ENCODE assay signal across 10 cellular contexts in the genomic region with DNA sequence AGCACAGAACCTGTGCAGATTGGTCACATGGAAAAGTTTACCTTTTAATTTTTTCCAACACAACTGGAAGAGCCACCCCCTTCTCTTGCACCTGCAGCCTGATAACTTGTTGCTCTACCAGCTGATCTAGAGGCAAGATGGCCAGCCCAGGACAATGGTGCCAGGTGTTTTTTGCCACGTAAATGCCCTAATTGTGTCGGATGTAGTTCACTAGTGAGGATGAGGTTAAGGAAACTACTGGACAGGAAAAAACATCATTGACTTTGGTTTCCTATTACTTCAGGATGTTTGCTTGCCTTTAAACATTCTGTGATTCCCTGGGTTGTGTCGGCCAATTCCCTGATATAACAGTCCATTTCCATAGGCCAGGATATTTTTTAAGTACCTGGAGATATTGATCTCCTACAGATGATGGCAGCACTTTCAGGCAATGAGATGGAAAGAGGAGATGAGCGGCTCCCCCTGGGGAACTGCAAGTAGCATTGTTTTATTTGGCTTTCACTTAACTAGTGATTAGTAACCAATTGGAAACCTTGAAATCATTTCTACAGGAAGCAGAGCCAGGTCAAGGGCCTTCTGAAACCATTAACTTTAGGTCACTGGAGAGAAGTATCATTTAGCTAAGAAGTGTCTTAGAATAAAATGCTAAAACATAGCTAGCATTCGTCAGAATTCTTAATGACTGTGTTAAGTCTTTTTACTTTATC.
A peak's percentile ranks its signal among the peaks of the same experiment; 100 is the strongest.
DNase-seq lines count a peak whose midpoint lies in the region; ATAC-seq lines count a peak whose summit lies in the region.
"Had no signal": no experiment of that assay in that cellular context is flagged by ENCODE, and none has a peak within 500 bp of the region (broad histone marks: within the 10 kb centered on the region; RNA-seq: fewer than 3 reads in every experiment).

No MANE protein-coding gene starts in this region.

- H2BK120ac ChIP-seq in mesendoderm (ENCODE audit: low read depth, low read length) = no peak overlapping the region

- peaks cover 8% of the 10 kb centered on the region for H3K4me1 ChIP-seq in mesendoderm (ENCODE audit: control insufficient read depth, low read depth, low read length)

- H3K23ac ChIP-seq in mesendoderm (ENCODE audit: low read length) = no peak overlapping the region

- no peak overlapping the region for H3K4me3 ChIP-seq in mesendoderm (ENCODE audit: low read length)

- H2BK5ac ChIP-seq in mesendoderm (ENCODE audit: low read length) = no peak overlapping the region

- DNase-seq in RKO (ENCODE audit: low spot score) (peak; percentile 9), mesendoderm (peak; percentile 59), HuH-7 (ENCODE audit: low spot score) (no peak), NAMALWA (ENCODE audit: low spot score) (no peak), left lobe of liver (ENCODE audit: low spot score) (no peak)
- no peak for DNase-seq in activated naive CD4-positive, alpha-beta T cell treated with Interleukin-2 at 50 U/mL for 16 hours
- DNase-seq: activated CD8-positive, alpha-beta T cell treated with anti-CD3 and anti-CD28 coated beads for 36 hours; NCI-H1930 had no signal

- no peak overlapping the region for H3K9ac ChIP-seq in mesendoderm (ENCODE audit: low read length)

- peaks cover 4% of the 10 kb centered on the region for H3K79me1 ChIP-seq in mesendoderm (ENCODE audit: low read length)

- no peaks in the 10 kb centered on the region for H3K27me3 ChIP-seq in mesendoderm (ENCODE audit: insufficient read depth, low read length, poor library complexity)

- H4K5ac ChIP-seq in mesendoderm (ENCODE audit: low read length) = no peak overlapping the region

- no peak overlapping the region for H3K56ac ChIP-seq in mesendoderm (ENCODE audit: low read length)

- H3K36me3 ChIP-seq in mesendoderm (ENCODE audit: control insufficient read depth, insufficient read depth, low read length) = no peaks in the 10 kb centered on the region

- no peak overlapping the region for H2AK5ac ChIP-seq in mesendoderm (ENCODE audit: low read length)

- H3K4me2 ChIP-seq in mesendoderm (ENCODE audit: low read length) = no peak overlapping the region

- H2BK15ac ChIP-seq in mesendoderm (replicated peaks; ENCODE audit: low read depth) = no peak overlapping the region

- H3K18ac ChIP-seq in mesendoderm (ENCODE audit: low read length) = no peak overlapping the region

- WGBS in mesendoderm (ENCODE audit: extremely low coverage, insufficient coverage, low lambda C conversion rate) = no CpG with 5 or more reads among the region's 5 CpGs

- no peak overlapping the region for H3K4ac ChIP-seq in mesendoderm (ENCODE audit: low read depth, low read length)

- H4K8ac ChIP-seq in mesendoderm (ENCODE audit: low read depth, low read length) = no peak overlapping the region

- H3K79me2 ChIP-seq in mesendoderm (ENCODE audit: control insufficient read depth, insufficient read depth, low read length) = peaks cover 5% of the 10 kb centered on the region

- ATAC-seq in GM18861 (IDR thresholded peaks at IDR 0.05; ENCODE audit: unreplicated experiment) (peak; percentile 98), HG03135 (IDR thresholded peaks at IDR 0.05; ENCODE audit: unreplicated experiment) (peak; percentile 77), left lobe of liver (no peak)
- ATAC-seq: activated CD8-positive, alpha-beta T cell treated with anti-CD3 and anti-CD28 coated beads for 36 hours had no signal

- H3K27ac ChIP-seq in mesendoderm (ENCODE audit: low read depth, low read length) = no peak overlapping the region

Comparison
In these comparisons a context has a peak if more than half of its experiments do, and no peak if none do; other contexts are left out.
1. DNase-seq: peak in RKO (single experiment) and mesendoderm (single experiment); none in HuH-7 (single experiment), NAMALWA (single experiment), left lobe of liver (single experiment) and activated naive CD4-positive, alpha-beta T cell treated with Interleukin-2 at 50 U/mL for 16 hours (single experiment).